Comparison of ENCODE assay signal across 1 cellular context in the genomic region with DNA sequence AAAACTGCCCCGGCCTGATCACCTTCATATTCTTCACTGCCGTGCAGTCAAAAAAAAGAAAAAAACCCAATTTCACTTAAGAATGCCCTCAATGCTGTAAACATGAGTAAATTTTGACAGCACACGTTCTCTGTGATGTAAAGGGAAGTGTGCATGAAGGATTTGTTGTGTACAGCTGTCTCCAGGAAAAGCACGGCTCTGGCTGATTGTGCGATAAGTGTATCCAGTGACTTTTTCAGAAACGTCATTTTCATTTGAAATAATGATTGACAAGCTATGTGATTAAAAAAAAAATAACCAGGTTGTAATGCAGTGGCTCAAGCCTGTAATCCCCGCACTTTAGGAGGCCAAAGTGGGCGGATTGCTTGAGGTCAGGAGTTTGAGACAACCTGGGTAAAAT.
TF ChIP-seq lines count a peak whose summit lies in the region.

No MANE protein-coding gene starts in this region.

TF ChIP-seq in K562, 482 proteins besides CTCF, POLR2A, EP300 and RAD21 (continued from another document and continues in another):
- TF ChIP-seq, protein P1, sequence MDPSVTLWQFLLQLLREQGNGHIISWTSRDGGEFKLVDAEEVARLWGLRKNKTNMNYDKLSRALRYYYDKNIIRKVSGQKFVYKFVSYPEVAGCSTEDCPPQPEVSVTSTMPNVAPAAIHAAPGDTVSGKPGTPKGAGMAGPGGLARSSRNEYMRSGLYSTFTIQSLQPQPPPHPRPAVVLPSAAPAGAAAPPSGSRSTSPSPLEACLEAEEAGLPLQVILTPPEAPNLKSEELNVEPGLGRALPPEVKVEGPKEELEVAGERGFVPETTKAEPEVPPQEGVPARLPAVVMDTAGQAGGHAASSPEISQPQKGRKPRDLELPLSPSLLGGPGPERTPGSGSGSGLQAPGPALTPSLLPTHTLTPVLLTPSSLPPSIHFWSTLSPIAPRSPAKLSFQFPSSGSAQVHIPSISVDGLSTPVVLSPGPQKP (CRISPR knock-in tag; IDR thresholded peaks at IDR 0.05), result no peak
- TF ChIP-seq FOSL1 (tag; conservative IDR thresholded peaks at IDR 0.05) (no peak), ASH1L (IDR thresholded peaks at IDR 0.05; ENCODE audit: borderline replicate concordance, low read depth, partially characterized antibody) (no peak), NELFE (IDR thresholded peaks at IDR 0.05; ENCODE audit: insufficient read depth, insufficient read length) (no peak), TBL1XR1 (IDR thresholded peaks at IDR 0.05; ENCODE audit: low read length in 2 of 2) (no peak), TCF7L2 (IDR thresholded peaks at IDR 0.05; ENCODE audit: low read depth, low read length) (no peak), TAF1 (IDR thresholded peaks at IDR 0.05; ENCODE audit: control insufficient read depth, extremely low read depth, insufficient read depth, low read length, severe bottlenecking) (no peak), RFX1 (IDR thresholded peaks at IDR 0.05) (peak; percentile 21), ZNF224 (CRISPR knock-in tag; IDR thresholded peaks at IDR 0.05) (no peak), CBX8 (IDR thresholded peaks at IDR 0.05; ENCODE audit: borderline replicate concordance, extremely low read depth, low read depth, low read length, poor library complexity, severe bottlenecking) (no peak), RCOR1 (IDR thresholded peaks at IDR 0.05; ENCODE audit: borderline replicate concordance in 1 of 2, low read depth in 2 of 2, low read length in 2 of 2) (no peak)
- TF ChIP-seq, protein P2, sequence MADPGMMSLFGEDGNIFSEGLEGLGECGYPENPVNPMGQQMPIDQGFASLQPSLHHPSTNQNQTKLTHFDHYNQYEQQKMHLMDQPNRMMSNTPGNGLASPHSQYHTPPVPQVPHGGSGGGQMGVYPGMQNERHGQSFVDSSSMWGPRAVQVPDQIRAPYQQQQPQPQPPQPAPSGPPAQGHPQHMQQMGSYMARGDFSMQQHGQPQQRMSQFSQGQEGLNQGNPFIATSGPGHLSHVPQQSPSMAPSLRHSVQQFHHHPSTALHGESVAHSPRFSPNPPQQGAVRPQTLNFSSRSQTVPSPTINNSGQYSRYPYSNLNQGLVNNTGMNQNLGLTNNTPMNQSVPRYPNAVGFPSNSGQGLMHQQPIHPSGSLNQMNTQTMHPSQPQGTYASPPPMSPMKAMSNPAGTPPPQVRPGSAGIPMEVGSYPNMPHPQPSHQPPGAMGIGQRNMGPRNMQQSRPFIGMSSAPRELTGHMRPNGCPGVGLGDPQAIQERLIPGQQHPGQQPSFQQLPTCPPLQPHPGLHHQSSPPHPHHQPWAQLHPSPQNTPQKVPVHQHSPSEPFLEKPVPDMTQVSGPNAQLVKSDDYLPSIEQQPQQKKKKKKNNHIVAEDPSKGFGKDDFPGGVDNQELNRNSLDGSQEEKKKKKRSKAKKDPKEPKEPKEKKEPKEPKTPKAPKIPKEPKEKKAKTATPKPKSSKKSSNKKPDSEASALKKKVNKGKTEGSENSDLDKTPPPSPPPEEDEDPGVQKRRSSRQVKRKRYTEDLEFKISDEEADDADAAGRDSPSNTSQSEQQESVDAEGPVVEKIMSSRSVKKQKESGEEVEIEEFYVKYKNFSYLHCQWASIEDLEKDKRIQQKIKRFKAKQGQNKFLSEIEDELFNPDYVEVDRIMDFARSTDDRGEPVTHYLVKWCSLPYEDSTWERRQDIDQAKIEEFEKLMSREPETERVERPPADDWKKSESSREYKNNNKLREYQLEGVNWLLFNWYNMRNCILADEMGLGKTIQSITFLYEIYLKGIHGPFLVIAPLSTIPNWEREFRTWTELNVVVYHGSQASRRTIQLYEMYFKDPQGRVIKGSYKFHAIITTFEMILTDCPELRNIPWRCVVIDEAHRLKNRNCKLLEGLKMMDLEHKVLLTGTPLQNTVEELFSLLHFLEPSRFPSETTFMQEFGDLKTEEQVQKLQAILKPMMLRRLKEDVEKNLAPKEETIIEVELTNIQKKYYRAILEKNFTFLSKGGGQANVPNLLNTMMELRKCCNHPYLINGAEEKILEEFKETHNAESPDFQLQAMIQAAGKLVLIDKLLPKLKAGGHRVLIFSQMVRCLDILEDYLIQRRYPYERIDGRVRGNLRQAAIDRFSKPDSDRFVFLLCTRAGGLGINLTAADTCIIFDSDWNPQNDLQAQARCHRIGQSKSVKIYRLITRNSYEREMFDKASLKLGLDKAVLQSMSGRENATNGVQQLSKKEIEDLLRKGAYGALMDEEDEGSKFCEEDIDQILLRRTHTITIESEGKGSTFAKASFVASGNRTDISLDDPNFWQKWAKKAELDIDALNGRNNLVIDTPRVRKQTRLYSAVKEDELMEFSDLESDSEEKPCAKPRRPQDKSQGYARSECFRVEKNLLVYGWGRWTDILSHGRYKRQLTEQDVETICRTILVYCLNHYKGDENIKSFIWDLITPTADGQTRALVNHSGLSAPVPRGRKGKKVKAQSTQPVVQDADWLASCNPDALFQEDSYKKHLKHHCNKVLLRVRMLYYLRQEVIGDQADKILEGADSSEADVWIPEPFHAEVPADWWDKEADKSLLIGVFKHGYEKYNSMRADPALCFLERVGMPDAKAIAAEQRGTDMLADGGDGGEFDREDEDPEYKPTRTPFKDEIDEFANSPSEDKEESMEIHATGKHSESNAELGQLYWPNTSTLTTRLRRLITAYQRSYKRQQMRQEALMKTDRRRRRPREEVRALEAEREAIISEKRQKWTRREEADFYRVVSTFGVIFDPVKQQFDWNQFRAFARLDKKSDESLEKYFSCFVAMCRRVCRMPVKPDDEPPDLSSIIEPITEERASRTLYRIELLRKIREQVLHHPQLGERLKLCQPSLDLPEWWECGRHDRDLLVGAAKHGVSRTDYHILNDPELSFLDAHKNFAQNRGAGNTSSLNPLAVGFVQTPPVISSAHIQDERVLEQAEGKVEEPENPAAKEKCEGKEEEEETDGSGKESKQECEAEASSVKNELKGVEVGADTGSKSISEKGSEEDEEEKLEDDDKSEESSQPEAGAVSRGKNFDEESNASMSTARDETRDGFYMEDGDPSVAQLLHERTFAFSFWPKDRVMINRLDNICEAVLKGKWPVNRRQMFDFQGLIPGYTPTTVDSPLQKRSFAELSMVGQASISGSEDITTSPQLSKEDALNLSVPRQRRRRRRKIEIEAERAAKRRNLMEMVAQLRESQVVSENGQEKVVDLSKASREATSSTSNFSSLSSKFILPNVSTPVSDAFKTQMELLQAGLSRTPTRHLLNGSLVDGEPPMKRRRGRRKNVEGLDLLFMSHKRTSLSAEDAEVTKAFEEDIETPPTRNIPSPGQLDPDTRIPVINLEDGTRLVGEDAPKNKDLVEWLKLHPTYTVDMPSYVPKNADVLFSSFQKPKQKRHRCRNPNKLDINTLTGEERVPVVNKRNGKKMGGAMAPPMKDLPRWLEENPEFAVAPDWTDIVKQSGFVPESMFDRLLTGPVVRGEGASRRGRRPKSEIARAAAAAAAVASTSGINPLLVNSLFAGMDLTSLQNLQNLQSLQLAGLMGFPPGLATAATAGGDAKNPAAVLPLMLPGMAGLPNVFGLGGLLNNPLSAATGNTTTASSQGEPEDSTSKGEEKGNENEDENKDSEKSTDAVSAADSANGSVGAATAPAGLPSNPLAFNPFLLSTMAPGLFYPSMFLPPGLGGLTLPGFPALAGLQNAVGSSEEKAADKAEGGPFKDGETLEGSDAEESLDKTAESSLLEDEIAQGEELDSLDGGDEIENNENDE (IDR thresholded peaks at IDR 0.05; ENCODE audit: low read depth, low read length), result no peak
- TF ChIP-seq, protein P3, sequence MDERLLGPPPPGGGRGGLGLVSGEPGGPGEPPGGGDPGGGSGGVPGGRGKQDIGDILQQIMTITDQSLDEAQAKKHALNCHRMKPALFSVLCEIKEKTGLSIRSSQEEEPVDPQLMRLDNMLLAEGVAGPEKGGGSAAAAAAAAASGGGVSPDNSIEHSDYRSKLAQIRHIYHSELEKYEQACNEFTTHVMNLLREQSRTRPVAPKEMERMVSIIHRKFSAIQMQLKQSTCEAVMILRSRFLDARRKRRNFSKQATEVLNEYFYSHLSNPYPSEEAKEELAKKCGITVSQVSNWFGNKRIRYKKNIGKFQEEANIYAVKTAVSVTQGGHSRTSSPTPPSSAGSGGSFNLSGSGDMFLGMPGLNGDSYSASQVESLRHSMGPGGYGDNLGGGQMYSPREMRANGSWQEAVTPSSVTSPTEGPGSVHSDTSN (CRISPR knock-in tag; IDR thresholded peaks at IDR 0.05; ENCODE audit: low read depth), result no peak
- TF ChIP-seq, protein P3 (tag; conservative IDR thresholded peaks at IDR 0.05; ENCODE audit: low read depth), result peak; percentile 56
- TF ChIP-seq, protein P4, sequence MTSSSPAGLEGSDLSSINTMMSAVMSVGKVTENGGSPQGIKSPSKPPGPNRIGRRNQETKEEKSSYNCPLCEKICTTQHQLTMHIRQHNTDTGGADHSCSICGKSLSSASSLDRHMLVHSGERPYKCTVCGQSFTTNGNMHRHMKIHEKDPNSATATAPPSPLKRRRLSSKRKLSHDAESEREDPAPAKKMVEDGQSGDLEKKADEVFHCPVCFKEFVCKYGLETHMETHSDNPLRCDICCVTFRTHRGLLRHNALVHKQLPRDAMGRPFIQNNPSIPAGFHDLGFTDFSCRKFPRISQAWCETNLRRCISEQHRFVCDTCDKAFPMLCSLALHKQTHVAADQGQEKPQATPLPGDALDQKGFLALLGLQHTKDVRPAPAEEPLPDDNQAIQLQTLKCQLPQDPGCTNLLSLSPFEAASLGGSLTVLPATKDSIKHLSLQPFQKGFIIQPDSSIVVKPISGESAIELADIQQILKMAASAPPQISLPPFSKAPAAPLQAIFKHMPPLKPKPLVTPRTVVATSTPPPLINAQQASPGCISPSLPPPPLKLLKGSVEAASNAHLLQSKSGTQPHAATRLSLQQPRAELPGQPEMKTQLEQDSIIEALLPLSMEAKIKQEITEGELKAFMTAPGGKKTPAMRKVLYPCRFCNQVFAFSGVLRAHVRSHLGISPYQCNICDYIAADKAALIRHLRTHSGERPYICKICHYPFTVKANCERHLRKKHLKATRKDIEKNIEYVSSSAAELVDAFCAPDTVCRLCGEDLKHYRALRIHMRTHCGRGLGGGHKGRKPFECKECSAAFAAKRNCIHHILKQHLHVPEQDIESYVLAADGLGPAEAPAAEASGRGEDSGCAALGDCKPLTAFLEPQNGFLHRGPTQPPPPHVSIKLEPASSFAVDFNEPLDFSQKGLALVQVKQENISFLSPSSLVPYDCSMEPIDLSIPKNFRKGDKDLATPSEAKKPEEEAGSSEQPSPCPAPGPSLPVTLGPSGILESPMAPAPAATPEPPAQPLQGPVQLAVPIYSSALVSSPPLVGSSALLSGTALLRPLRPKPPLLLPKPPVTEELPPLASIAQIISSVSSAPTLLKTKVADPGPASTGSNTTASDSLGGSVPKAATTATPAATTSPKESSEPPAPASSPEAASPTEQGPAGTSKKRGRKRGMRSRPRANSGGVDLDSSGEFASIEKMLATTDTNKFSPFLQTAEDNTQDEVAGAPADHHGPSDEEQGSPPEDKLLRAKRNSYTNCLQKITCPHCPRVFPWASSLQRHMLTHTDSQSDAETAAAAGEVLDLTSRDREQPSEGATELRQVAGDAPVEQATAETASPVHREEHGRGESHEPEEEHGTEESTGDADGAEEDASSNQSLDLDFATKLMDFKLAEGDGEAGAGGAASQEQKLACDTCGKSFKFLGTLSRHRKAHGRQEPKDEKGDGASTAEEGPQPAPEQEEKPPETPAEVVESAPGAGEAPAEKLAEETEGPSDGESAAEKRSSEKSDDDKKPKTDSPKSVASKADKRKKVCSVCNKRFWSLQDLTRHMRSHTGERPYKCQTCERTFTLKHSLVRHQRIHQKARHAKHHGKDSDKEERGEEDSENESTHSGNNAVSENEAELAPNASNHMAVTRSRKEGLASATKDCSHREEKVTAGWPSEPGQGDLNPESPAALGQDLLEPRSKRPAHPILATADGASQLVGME (CRISPR knock-in tag; IDR thresholded peaks at IDR 0.05), result no peak
